In the genomic region with DNA sequence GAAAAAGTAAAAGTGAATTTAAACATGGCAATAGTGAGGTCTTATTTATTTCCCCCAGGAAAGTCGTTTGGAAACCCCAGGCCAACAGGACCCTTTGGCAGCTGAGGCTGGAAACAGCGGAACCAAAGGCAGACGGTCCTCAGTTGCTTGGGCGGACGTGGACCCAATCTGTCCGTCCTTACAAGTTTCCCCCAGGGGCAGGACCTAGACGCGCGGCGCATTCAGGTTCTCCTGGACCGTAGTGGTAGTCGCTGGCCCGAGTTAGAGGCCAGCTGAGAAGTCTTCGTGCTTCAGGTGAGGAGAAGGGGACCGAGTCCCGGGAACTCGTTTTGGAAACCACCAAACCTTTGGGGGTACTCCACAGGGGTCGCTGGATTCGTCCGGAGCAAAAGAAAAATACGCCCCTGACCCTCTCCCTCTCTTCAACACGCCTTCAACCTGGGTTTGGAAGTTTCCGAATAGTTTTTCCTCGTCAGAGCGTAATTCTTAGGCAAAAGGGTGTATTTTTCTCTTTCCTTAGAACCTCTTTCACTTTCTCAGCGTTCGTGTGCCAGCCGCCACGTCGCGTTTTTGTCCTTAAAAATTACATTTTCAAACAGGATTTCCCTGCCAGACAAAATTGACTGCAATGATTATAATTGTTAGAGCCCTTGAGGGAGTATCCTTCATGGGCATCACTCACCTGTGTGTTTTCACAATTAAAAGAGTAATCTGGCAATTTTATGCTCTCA, we compare ENCODE assay signal across 8 cellular contexts. TPM values are rescaled to one million over a fixed set of nuclear protein-coding genes. Genes with fewer than 3 reads are reported as not detected.
DNase-seq lines count a peak whose midpoint lies in the region; ATAC-seq and TF ChIP-seq lines count a peak whose summit lies in the region.

No MANE protein-coding gene starts in this region.

- H3K9me3 Mint-ChIP-seq in IgD-negative memory B cell (no peaks in the 10 kb centered on the region), nephron (no peaks in the 10 kb centered on the region)
- no peaks in the 10 kb centered on the region for H3K9me3 Mint-ChIP-seq in activated T-helper 2 cell treated with anti-CD3 and anti-CD28 coated beads, Interferon-gamma antibody, Interleukin-2, Interleukin-4, amounts not matched to agents 10 μg/mL and 5 μg/mL and 100 μg/mL, durations not matched to agents 14 hours and 24 hours and 36 hours

- DNase-seq in DMS53 treated with DMSO at 0.1 percent for 48 hours (lab: John Stamatoyannopoulos, UW; ENCODE audit: unreplicated experiment) (peak; percentile 43), RPMI7951 (ENCODE audit: low read depth) (peak; percentile 79), fibroblast of the conjunctiva (ENCODE audit: low read depth) (peak; percentile 62), stromal cell of bone marrow (ENCODE audit: low read depth) (peak; percentile 55)
- peak; percentile 48 for DNase-seq in activated T-helper 2 cell treated with anti-CD3 and anti-CD28 coated beads, Interferon-gamma antibody, Interleukin-2, Interleukin-4, amounts not matched to agents 10 μg/mL and 5 μg/mL and 100 μg/mL, durations not matched to agents 14 hours and 24 hours and 36 hours (ENCODE audit: low spot score)

- H3K4me1 Mint-ChIP-seq in IgD-negative memory B cell, result peaks cover 40 to 55% (median 49%) of the 10 kb centered on the region in 3 donors
- peaks cover 43% of the 10 kb centered on the region for H3K4me1 Mint-ChIP-seq in activated T-helper 2 cell treated with anti-CD3 and anti-CD28 coated beads, Interferon-gamma antibody, Interleukin-2, Interleukin-4, amounts not matched to agents 10 μg/mL and 5 μg/mL and 100 μg/mL, durations not matched to agents 14 hours and 24 hours and 36 hours (ENCODE audit: low read depth)
- H3K4me1 Mint-ChIP-seq in nephron, result peaks cover 45% of the 10 kb centered on the region

- intact Hi-C loops in activated T-helper 2 cell treated with anti-CD3 and anti-CD28 coated beads, Interferon-gamma antibody, Interleukin-2, Interleukin-4, amounts not matched to agents 10 μg/mL and 5 μg/mL and 100 μg/mL, durations not matched to agents 14 hours and 24 hours and 36 hours (cut with micrococcal nuclease), result no loop called here

- ATAC-seq in GM21526 (IDR thresholded peaks at IDR 0.05; ENCODE audit: low FRiP score, unreplicated experiment), result peak; percentile 34

- H3K4me3 Mint-ChIP-seq in IgD-negative memory B cell, result peak overlapping the region; percentile 91 to 99 (median 96)
- H3K4me3 Mint-ChIP-seq in activated T-helper 2 cell treated with anti-CD3 and anti-CD28 coated beads, Interferon-gamma antibody, Interleukin-2, Interleukin-4, amounts not matched to agents 10 μg/mL and 5 μg/mL and 100 μg/mL, durations not matched to agents 14 hours and 24 hours and 36 hours (ENCODE audit: low read depth), result peak overlapping the region; percentile 98
- H3K4me3 Mint-ChIP-seq in nephron, result peak overlapping the region; percentile 91 to 98 (median 91)

- no peaks in the 10 kb centered on the region for H3K27me3 Mint-ChIP-seq in IgD-negative memory B cell
- no peaks in the 10 kb centered on the region for H3K27me3 Mint-ChIP-seq in activated T-helper 2 cell treated with anti-CD3 and anti-CD28 coated beads, Interferon-gamma antibody, Interleukin-2, Interleukin-4, amounts not matched to agents 10 μg/mL and 5 μg/mL and 100 μg/mL, durations not matched to agents 14 hours and 24 hours and 36 hours (ENCODE audit: low read depth)
- no peaks in the 10 kb centered on the region for H3K27me3 Mint-ChIP-seq in nephron (ENCODE audit: low read depth)

- TF ChIP-seq CTCF in nephron (IDR thresholded peaks at IDR 0.05; ENCODE audit: unreplicated experiment in 3 of 3), result no peak

- H3K27ac Mint-ChIP-seq in IgD-negative memory B cell (peak overlapping the region; percentile 94 to 99 (median 99)), nephron (peak overlapping the region; percentile 91 to 98 (median 95))
- H3K27ac Mint-ChIP-seq in activated T-helper 2 cell treated with anti-CD3 and anti-CD28 coated beads, Interferon-gamma antibody, Interleukin-2, Interleukin-4, amounts not matched to agents 10 μg/mL and 5 μg/mL and 100 μg/mL, durations not matched to agents 14 hours and 24 hours and 36 hours, result peak overlapping the region; percentile 99

- H3K36me3 Mint-ChIP-seq in IgD-negative memory B cell (peaks cover 3% of the 10 kb centered on the region), nephron (ENCODE audit: low read depth) (peaks cover 19% of the 10 kb centered on the region)
- H3K36me3 Mint-ChIP-seq in activated T-helper 2 cell treated with anti-CD3 and anti-CD28 coated beads, Interferon-gamma antibody, Interleukin-2, Interleukin-4, amounts not matched to agents 10 μg/mL and 5 μg/mL and 100 μg/mL, durations not matched to agents 14 hours and 24 hours and 36 hours (ENCODE audit: low read depth), result peaks cover 26% of the 10 kb centered on the region

RNA-seq across cellular contexts. Expression of a gene that starts 2.1 kb away (rescaled TPM):
- 4.8 TPM for polyA plus RNA-seq in IgD-negative memory B cell
- total RNA-seq in RPMI7951 (2014; rRNA removed; shearing (Covaris generic)), result 14.0 and 14.2 TPM in 2 replicates
- total RNA-seq in activated T-helper 2 cell treated with anti-CD3 and anti-CD28 coated beads, Interferon-gamma antibody, Interleukin-2, Interleukin-4, amounts not matched to agents 10 μg/mL and 5 μg/mL and 100 μg/mL, durations not matched to agents 14 hours and 24 hours and 36 hours, result 15.3 and 17.4 TPM in 2 replicates

RNA-seq across cellular contexts. Expression of a gene that starts 2.3 kb away (rescaled TPM):
- polyA plus RNA-seq in IgD-negative memory B cell, result 1.4 TPM
- total RNA-seq in RPMI7951 (2014; rRNA removed; shearing (Covaris generic)), result 46.8 and 57.3 TPM in 2 replicates
- 18.0 and 19.1 TPM in 2 replicates for total RNA-seq in activated T-helper 2 cell treated with anti-CD3 and anti-CD28 coated beads, Interferon-gamma antibody, Interleukin-2, Interleukin-4, amounts not matched to agents 10 μg/mL and 5 μg/mL and 100 μg/mL, durations not matched to agents 14 hours and 24 hours and 36 hours

Comparison
In these comparisons a context has a peak if more than half of its experiments do, and no peak if none do; other contexts are left out.
1. Peak in every context shown above with its lines: DNase-seq and ATAC-seq.